In genomic region chr7:86939197-86939814, GRCh38 we compare ENCODE assay signal across 8 cellular contexts.
DNase-seq lines count a peak whose midpoint lies in the region; ATAC-seq, FAIRE-seq and TF ChIP-seq lines count a peak whose summit lies in the region.

No MANE protein-coding gene starts in this region.

- peaks cover 5% of the 10 kb centered on the region for H3K4me1 Mint-ChIP-seq in T-helper 17 cell

- peak overlapping the region; percentile 19 for H3K27ac Mint-ChIP-seq in T-helper 17 cell

- H3K9me3 ChIP-seq in T-helper 17 cell (ENCODE audit: control insufficient read depth, low read length, poor library complexity, severe bottlenecking) = no peaks in the 10 kb centered on the region

- peak; percentile 67 for TF ChIP-seq CTCF in GM12864 (IDR thresholded peaks at IDR 0.05; ENCODE audit: low read depth, low read length, missing control alignments)

- no peaks in the 10 kb centered on the region for H3K36me3 Mint-ChIP-seq in T-helper 17 cell (ENCODE audit: low read depth)

- H3K4me3 ChIP-seq in GM12864 (ENCODE audit: low read depth, low read length) = no peak overlapping the region

- no peak overlapping the region for H3K4me3 Mint-ChIP-seq in T-helper 17 cell

- ATAC-seq in HG02642 (IDR thresholded peaks at IDR 0.05; ENCODE audit: poor library complexity, unreplicated experiment) = peak; percentile 79
- peak; percentile 62 for ATAC-seq in T-helper 17 cell

- peak; percentile 46 for DNase-seq in AG08395 (ENCODE audit: low spot score)
- DNase-seq in GM12864 (ENCODE audit: low read depth) = peak; percentile 54
- peak; percentile 73 for DNase-seq in NCI-H1694 treated with DMSO at 0.1 percent for 48 hours (lab: John Stamatoyannopoulos, UW)
- peak in 1 of 3 donors; percentile 37 for DNase-seq in T-helper 17 cell
- peak; percentile 84 for DNase-seq in myocyte (ENCODE audit: low read depth)
- no peak for DNase-seq in GF-D8 (lab: John Stamatoyannopoulos, UW)

- FAIRE-seq in endometrium (lab: Jason Lieb, UNC) = peak; percentile 58

- no peaks in the 10 kb centered on the region for H3K27me3 Mint-ChIP-seq in T-helper 17 cell
